In the genomic region with DNA sequence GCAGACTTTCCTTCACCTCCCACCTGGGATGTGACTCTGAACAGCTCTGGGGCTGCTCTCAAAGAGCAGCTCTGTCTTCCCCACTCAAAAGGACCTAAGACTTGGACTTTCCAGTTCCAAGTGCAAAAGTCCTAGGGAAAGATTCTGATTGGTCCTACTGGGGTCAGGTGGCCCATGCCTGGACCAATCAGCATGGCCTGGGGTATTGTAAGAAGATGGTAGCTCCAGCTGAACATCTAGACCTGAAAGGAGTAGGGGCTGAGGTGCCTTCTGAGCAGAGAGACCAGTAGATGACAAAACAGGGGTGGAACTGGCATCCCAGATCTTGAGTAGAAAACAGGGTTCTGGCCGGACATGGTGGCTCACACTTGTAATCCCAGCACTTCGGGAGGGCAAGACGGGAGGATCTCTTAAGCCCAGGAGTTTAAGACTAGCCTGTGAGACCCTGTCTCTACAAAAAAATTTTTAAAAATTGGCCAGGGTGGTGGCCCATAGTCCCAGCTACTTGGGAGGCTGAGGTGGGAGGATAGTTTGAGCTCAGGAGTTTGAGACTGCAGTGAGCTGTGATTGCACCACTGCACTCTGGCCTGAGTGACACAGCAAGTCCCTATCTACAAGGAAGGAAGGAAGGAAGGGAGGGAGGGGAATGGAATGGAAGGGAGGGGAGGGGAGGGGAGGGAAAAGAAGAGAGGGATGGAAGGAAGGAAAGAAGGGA, we compare ENCODE assay signal across 19 cellular contexts. TPM values are rescaled to one million over a fixed set of nuclear protein-coding genes. Genes with fewer than 3 reads are reported as not detected.
DNase-seq lines count a peak whose midpoint lies in the region; ATAC-seq, FAIRE-seq and TF ChIP-seq lines count a peak whose summit lies in the region.
"Had no signal": no experiment of that assay in that cellular context is flagged by ENCODE, and none has a peak within 500 bp of the region (broad histone marks: within the 10 kb centered on the region; RNA-seq: fewer than 3 reads in every experiment).

No MANE protein-coding gene starts in this region.

- no peak for TF ChIP-seq POLR2A in GM12878 (IDR thresholded peaks at IDR 0.05; ENCODE audit: low read depth, low read length)

- H3K4ac ChIP-seq in mesenchymal stem cell (ENCODE audit: low read depth in 1 of 2, low read length in 2 of 2), result no peak overlapping the region

- H4K91ac ChIP-seq in mesenchymal stem cell (ENCODE audit: low read length), result no peak overlapping the region

- WGBS in GM12878 (ENCODE audit: insufficient coverage, insufficient replicate concordance, low lambda C conversion rate, missing lambda C conversion rate), result 91% methylated on average over 3 of the region's 3 CpGs
- WGBS in mesenchymal stem cell, result 98% methylated on average over 3 of the region's 3 CpGs

- peaks cover 5 to 50% (median 30%) of the 10 kb centered on the region in 10 experiments for H3K4me1 ChIP-seq in BLaER1 treated with 17β-estradiol and CSF1 and Interleukin-3, amounts not matched to agents 10 nM and 100 nM
- no peaks in the 10 kb centered on the region for H3K4me1 ChIP-seq in GM12878 (ENCODE audit: control insufficient read depth, insufficient read depth, low read length)
- H3K4me1 ChIP-seq in mesenchymal stem cell (ENCODE audit: control insufficient read depth, insufficient read depth, low read depth, low read length), result no peaks in the 10 kb centered on the region

- CTCF ChIA-PET in activated CD8-positive, alpha-beta T cell treated with anti-CD3 and anti-CD28 coated beads for 36 hours (lab: Charles Lee), result interaction anchor here (0.7 kb wide), 1 partner anchor 96 kb away, joined by 3 read pairs; no protein-coding TSS in a partner anchor
- CTCF ChIA-PET in activated CD8-positive, alpha-beta T cell treated with anti-CD3 and anti-CD28 coated beads, Interleukin-2, amount 10 ng/mL, durations not matched to agents 7 days and 5 days (lab: Charles Lee), result no interaction called here
- CTCF ChIA-PET in GM12878 (lab: Yijun Ruan, JAX), result no interaction called here

- H3K27me3 ChIP-seq in BLaER1 treated with 17β-estradiol and CSF1 and Interleukin-3, amounts not matched to agents 10 nM and 100 nM, result no peaks in the 10 kb centered on the region
- H3K27me3 ChIP-seq in GM12878 (replicated peaks in 1 of 2; ENCODE audit: control insufficient read depth in 2 of 2, insufficient read depth in 2 of 2, low read length in 1 of 2) (no peaks in the 10 kb centered on the region), MG63 (no peaks in the 10 kb centered on the region), mesenchymal stem cell (ENCODE audit: control insufficient read depth in 1 of 2, insufficient read depth in 1 of 2, low read length in 2 of 2) (no peaks in the 10 kb centered on the region)

- no peak for FAIRE-seq in GM12878 (lab: Jason Lieb, UNC)
- FAIRE-seq: H54, HTR-8/SVneo had no signal

- H3K4me3 Mint-ChIP-seq in activated CD8-positive, alpha-beta T cell treated with anti-CD3 and anti-CD28 coated beads for 36 hours, result no peak overlapping the region
- no peak overlapping the region for H3K4me3 Mint-ChIP-seq in activated CD8-positive, alpha-beta T cell treated with anti-CD3 and anti-CD28 coated beads, Interleukin-2, amount 10 ng/mL, durations not matched to agents 7 days and 5 days
- H3K4me3 Mint-ChIP-seq in naive thymus-derived CD8-positive, alpha-beta T cell, result no peak overlapping the region
- H3K4me3 Mint-ChIP-seq: CD8-positive, alpha-beta T cell had no signal

- H3K79me1 ChIP-seq in mesenchymal stem cell (replicated peaks; ENCODE audit: low read length, poor library complexity, severe bottlenecking), result peaks cover 1% of the 10 kb centered on the region

- peak overlapping the region in 2 of 11 experiments; percentile 37 to 44; a peak in 2 of 22 replicates for H3K9ac ChIP-seq in BLaER1 treated with 17β-estradiol and CSF1 and Interleukin-3, amounts not matched to agents 10 nM and 100 nM
- no peak overlapping the region for H3K9ac ChIP-seq in GM12878 (ENCODE audit: control insufficient read depth, insufficient read depth, low read length)
- no peak overlapping the region for H3K9ac ChIP-seq in mesenchymal stem cell (ENCODE audit: low read length)

- no TSS peak for BruUV-seq in GM12878 (replicated peaks; lab: Mats Ljungman, UMichigan)

- peaks cover 0 to 14% (median 0%) of the 10 kb centered on the region in 11 experiments; a peak in 4 of 22 replicates for H3K9me3 ChIP-seq in BLaER1 treated with 17β-estradiol and CSF1 and Interleukin-3, amounts not matched to agents 10 nM and 100 nM (replicated peaks in 1 of 11)
- no peaks in the 10 kb centered on the region; the same call in 2 of the 3 replicates for H3K9me3 ChIP-seq in GM12878 (replicated peaks; ENCODE audit: control insufficient read depth, insufficient read depth, low read length)
- H3K9me3 ChIP-seq in MG63, result no peaks in the 10 kb centered on the region
- no peaks in the 10 kb centered on the region for H3K9me3 ChIP-seq in mesenchymal stem cell (ENCODE audit: control insufficient read depth, low read length)

- peak overlapping the region in 4 of 11 experiments; percentile 11 to 54 (median 38); a peak in 7 of 22 replicates for H3K27ac ChIP-seq in BLaER1 treated with 17β-estradiol and CSF1 and Interleukin-3, amounts not matched to agents 10 nM and 100 nM
- no peak overlapping the region for H3K27ac ChIP-seq in GM12878 (ENCODE audit: control insufficient read depth, insufficient read depth)
- no peak overlapping the region for H3K27ac ChIP-seq in mesenchymal stem cell (ENCODE audit: low read length, poor library complexity, severe bottlenecking)

- no peak overlapping the region for H2BK15ac ChIP-seq in mesenchymal stem cell (ENCODE audit: low read depth, poor library complexity, severe bottlenecking)

- intact Hi-C loops in activated CD8-positive, alpha-beta T cell treated with anti-CD3 and anti-CD28 coated beads for 36 hours (cut with micrococcal nuclease), result no loop called here
- intact Hi-C loops in GM12878 (cut with micrococcal nuclease; ENCODE audit: unreplicated experiment), result no loop called here

- H3K36me3 Mint-ChIP-seq in activated CD8-positive, alpha-beta T cell treated with anti-CD3 and anti-CD28 coated beads for 36 hours (ENCODE audit: low read depth), result peaks cover 30% of the 10 kb centered on the region
- H3K36me3 Mint-ChIP-seq in activated CD8-positive, alpha-beta T cell treated with anti-CD3 and anti-CD28 coated beads, Interleukin-2, amount 10 ng/mL, durations not matched to agents 7 days and 5 days (ENCODE audit: low read depth), result peaks cover 49% of the 10 kb centered on the region
- H3K36me3 Mint-ChIP-seq in naive thymus-derived CD8-positive, alpha-beta T cell, result peaks cover 11 to 89% (median 36%) of the 10 kb centered on the region in 3 donors

- no peak for TF ChIP-seq EP300 in GM12878 (IDR thresholded peaks at IDR 0.05; ENCODE audit: borderline replicate concordance in 1 of 2, control insufficient read depth in 1 of 2, low read depth in 2 of 2, low read length in 2 of 2)

- no peak for TF ChIP-seq CTCF in activated CD8-positive, alpha-beta T cell treated with anti-CD3 and anti-CD28 coated beads for 36 hours (IDR thresholded peaks at IDR 0.05)
- no peak for TF ChIP-seq CTCF in GM12878 (IDR thresholded peaks at IDR 0.05 in 2 of 3, conservative IDR thresholded peaks at IDR 0.05 in 1 of 3; ENCODE audit: control insufficient read depth in 2 of 3, extremely low read depth in 1 of 3, insufficient read depth in 1 of 3, low read depth in 3 of 3, low read length in 3 of 3)

- RAD21 ChIA-PET in GM12878 (lab: Charles Lee; ENCODE audit: unreplicated experiment), result no interaction called here

- H2BK12ac ChIP-seq in mesenchymal stem cell (ENCODE audit: low read length in 2 of 2), result no peak overlapping the region

- no peaks in the 10 kb centered on the region for H3K9me3 Mint-ChIP-seq in activated CD8-positive, alpha-beta T cell treated with anti-CD3 and anti-CD28 coated beads for 36 hours
- H3K9me3 Mint-ChIP-seq in activated CD8-positive, alpha-beta T cell treated with anti-CD3 and anti-CD28 coated beads, Interleukin-2, amount 10 ng/mL, durations not matched to agents 7 days and 5 days (ENCODE audit: insufficient read depth), result no peaks in the 10 kb centered on the region
- no peaks in the 10 kb centered on the region for H3K9me3 Mint-ChIP-seq in naive thymus-derived CD8-positive, alpha-beta T cell
- H3K9me3 Mint-ChIP-seq: CD8-positive, alpha-beta T cell had no signal

- ATAC-seq in activated CD8-positive, alpha-beta T cell treated with anti-CD3 and anti-CD28 coated beads for 36 hours, result no peak
- ATAC-seq in activated CD8-positive, alpha-beta T cell treated with anti-CD3 and anti-CD28 coated beads, Interleukin-2, amount 10 ng/mL, durations not matched to agents 7 days and 5 days, result no peak
- no peak for ATAC-seq in GM12878
- no peak for ATAC-seq in naive thymus-derived CD8-positive, alpha-beta T cell
- no peak for ATAC-seq in HG02623 (IDR thresholded peaks at IDR 0.05; ENCODE audit: unreplicated experiment)
- ATAC-seq: CD8-positive, alpha-beta T cell; PC-3 had no signal

- H3K4me2 ChIP-seq in BLaER1 treated with 17β-estradiol and CSF1 and Interleukin-3, amounts not matched to agents 10 nM and 100 nM, result peak overlapping the region in 9 of 11 experiments; percentile 7 to 87 (median 68); a peak in 16 of 22 replicates
- H3K4me2 ChIP-seq in GM12878 (ENCODE audit: control insufficient read depth, insufficient read depth) (no peak overlapping the region), mesenchymal stem cell (ENCODE audit: low read length, poor library complexity, severe bottlenecking) (no peak overlapping the region)

- H3K18ac ChIP-seq in mesenchymal stem cell (ENCODE audit: low read depth in 1 of 2, low read length in 2 of 2), result no peak overlapping the region

- no peak overlapping the region for H3K23ac ChIP-seq in mesenchymal stem cell (ENCODE audit: low read length in 2 of 2)

- SMC1A ChIA-PET in GM12878 (lab: Charles Lee; ENCODE audit: uncharacterized antibody, unreplicated experiment), result interaction anchor here (0.6 to 0.9 kb wide), 2 partner anchors 25 to 476 kb away, joined by 3 read pairs; no protein-coding TSS in a partner anchor

- H3K4me3 ChIP-seq in BLaER1 treated with 17β-estradiol and CSF1 and Interleukin-3, amounts not matched to agents 10 nM and 100 nM, result no peak overlapping the region; a peak in 1 of 20 replicates
- H3K4me3 ChIP-seq in GM12878 (no peak overlapping the region), MG63 (no peak overlapping the region), mesenchymal stem cell (ENCODE audit: insufficient read depth in 1 of 2, low read depth in 1 of 2, low read length in 2 of 2) (no peak overlapping the region)

- no peak overlapping the region for H2BK5ac ChIP-seq in mesenchymal stem cell (ENCODE audit: low read depth, low read length, poor library complexity, severe bottlenecking)

- no peak overlapping the region for H2AFZ ChIP-seq in GM12878 (ENCODE audit: control insufficient read depth, low read depth, low read length)
- H2AFZ ChIP-seq in mesenchymal stem cell (ENCODE audit: low read depth, low read length), result no peak overlapping the region

- no peak overlapping the region for H4K8ac ChIP-seq in mesenchymal stem cell (ENCODE audit: low read length)

- POLR2A ChIA-PET in activated CD8-positive, alpha-beta T cell treated with anti-CD3 and anti-CD28 coated beads for 36 hours (lab: Charles Lee), result no interaction called here
- POLR2A ChIA-PET in activated CD8-positive, alpha-beta T cell treated with anti-CD3 and anti-CD28 coated beads, Interleukin-2, amount 10 ng/mL, durations not matched to agents 7 days and 5 days (lab: Charles Lee), result no interaction called here
- POLR2A ChIA-PET in GM12878 (lab: Charles Lee), result no interaction called here
- POLR2A ChIA-PET in naive thymus-derived CD8-positive, alpha-beta T cell (lab: Charles Lee), result interaction anchor here (1.2 kb wide), 1 partner anchor 28 kb away, joined by 3 read pairs; no protein-coding TSS in a partner anchor

- H3K27ac Mint-ChIP-seq in activated CD8-positive, alpha-beta T cell treated with anti-CD3 and anti-CD28 coated beads for 36 hours, result peak overlapping the region; percentile 50
- H3K27ac Mint-ChIP-seq in activated CD8-positive, alpha-beta T cell treated with anti-CD3 and anti-CD28 coated beads, Interleukin-2, amount 10 ng/mL, durations not matched to agents 7 days and 5 days, result no peak overlapping the region
- peak overlapping the region in 6 of 10 donors; percentile 20 to 89 (median 56) for H3K27ac Mint-ChIP-seq in naive thymus-derived CD8-positive, alpha-beta T cell

- DNase-seq in activated CD8-positive, alpha-beta T cell treated with anti-CD3 and anti-CD28 coated beads for 36 hours, result no peak
- DNase-seq in activated CD8-positive, alpha-beta T cell treated with anti-CD3 and anti-CD28 coated beads, Interleukin-2, amount 10 ng/mL, durations not matched to agents 7 days and 5 days, result no peak
- DNase-seq in GM12878 (ENCODE audit: low read depth, low spot score) (no peak), MG63 (no peak), mesenchymal stem cell (no peak)
- peak in 1 of 10 donors; percentile 57 for DNase-seq in naive thymus-derived CD8-positive, alpha-beta T cell
- DNase-seq: CD8-positive, alpha-beta T cell; MV-4-11; NCI-H1417 treated with DMSO at 0.1 percent for 48 hours; NCI-H2029 treated with DMSO at 0.1 percent for 48 hours; NCI-H2171; NCI-H526; PC-3; RPMI8226; SHP77 treated with DMSO at 0.1 percent for 48 hours had no signal

- no peak overlapping the region for H2AK5ac ChIP-seq in mesenchymal stem cell (ENCODE audit: low read length, severe bottlenecking)

- no peaks in the 10 kb centered on the region for H3K79me2 ChIP-seq in GM12878 (ENCODE audit: control insufficient read depth, insufficient read depth, low read length)

- peaks cover 58 to 95% (median 79%) of the 10 kb centered on the region in 11 experiments for H3K36me3 ChIP-seq in BLaER1 treated with 17β-estradiol and CSF1 and Interleukin-3, amounts not matched to agents 10 nM and 100 nM
- H3K36me3 ChIP-seq in GM12878 (ENCODE audit: control insufficient read depth in 2 of 2, insufficient read depth in 2 of 2, low read length in 1 of 2), result peaks cover 8 to 10% of the 10 kb centered on the region in 2 experiments
- no peaks in the 10 kb centered on the region for H3K36me3 ChIP-seq in MG63
- H3K36me3 ChIP-seq in mesenchymal stem cell (ENCODE audit: control insufficient read depth in 1 of 2, insufficient read depth in 2 of 2, low read depth in 1 of 2, low read length in 2 of 2), result peaks cover 66 to 79% of the 10 kb centered on the region in 2 experiments

- in situ Hi-C loops in GM12878 (cut with MboI), result no loop called here

- no peak overlapping the region for H3K14ac ChIP-seq in mesenchymal stem cell (ENCODE audit: low read length in 2 of 2)

- no peak for TF ChIP-seq RAD21 in GM12878 (IDR thresholded peaks at IDR 0.05; ENCODE audit: insufficient read depth, low read depth, low read length)

- H2BK120ac ChIP-seq in mesenchymal stem cell (ENCODE audit: low read depth, low read length), result no peak overlapping the region

- no peaks in the 10 kb centered on the region for H3K27me3 Mint-ChIP-seq in activated CD8-positive, alpha-beta T cell treated with anti-CD3 and anti-CD28 coated beads for 36 hours
- H3K27me3 Mint-ChIP-seq in activated CD8-positive, alpha-beta T cell treated with anti-CD3 and anti-CD28 coated beads, Interleukin-2, amount 10 ng/mL, durations not matched to agents 7 days and 5 days (ENCODE audit: low read depth), result no peaks in the 10 kb centered on the region
- no peaks in the 10 kb centered on the region for H3K27me3 Mint-ChIP-seq in naive thymus-derived CD8-positive, alpha-beta T cell

- H4K20me1 ChIP-seq in BLaER1 treated with 17β-estradiol and CSF1 and Interleukin-3, amounts not matched to agents 10 nM and 100 nM, result peaks cover 0 to 11% (median 0%) of the 10 kb centered on the region in 11 experiments; a peak in 3 of 22 replicates
- no peaks in the 10 kb centered on the region for H4K20me1 ChIP-seq in GM12878 (ENCODE audit: control insufficient read depth, insufficient read depth)

- H3K4me1 Mint-ChIP-seq in activated CD8-positive, alpha-beta T cell treated with anti-CD3 and anti-CD28 coated beads for 36 hours (ENCODE audit: low read depth), result peaks cover 10% of the 10 kb centered on the region
- peaks cover 12% of the 10 kb centered on the region for H3K4me1 Mint-ChIP-seq in activated CD8-positive, alpha-beta T cell treated with anti-CD3 and anti-CD28 coated beads, Interleukin-2, amount 10 ng/mL, durations not matched to agents 7 days and 5 days (ENCODE audit: low read depth)
- H3K4me1 Mint-ChIP-seq in naive thymus-derived CD8-positive, alpha-beta T cell, result peaks cover 0 to 5% (median under 1%) of the 10 kb centered on the region in 4 donors

RNA-seq across cellular contexts. Expression of a gene that starts 27.4 kb away (rescaled TPM):
- total RNA-seq in activated CD8-positive, alpha-beta T cell treated with anti-CD3 and anti-CD28 coated beads for 36 hours, result 100 to 1,000 TPM; 106 to 107 TPM
- total RNA-seq in activated CD8-positive, alpha-beta T cell treated with anti-CD3 and anti-CD28 coated beads, Interleukin-2, amount 10 ng/mL, durations not matched to agents 7 days and 5 days, result 100 to 1,000 TPM; 105 TPM
- total RNA-seq in GM12878 (2013; cell fraction: nucleolus; rRNA removed), result 11.5 and 11.9 TPM in 2 replicates
- total RNA-seq in GM12878 (2014; rRNA removed) (48.5 and 50.6 TPM in 2 replicates), GM12878 (2014; rRNA removed; fragmentation: Illumina TruSeq; extraction: Trizol) (54.8 and 56.9 TPM in 2 replicates), GM12878 (2021) (105 TPM in 2 replicates)
- 76.4 TPM for polyA plus RNA-seq in GM12878 (2011; ENCODE audit: low read depth)
- polyA plus RNA-seq in GM12878 (2011; rRNA removed) (97.5 and 99.4 TPM in 2 replicates), GM12878 (2014; fragmentation: Illumina TruSeq; extraction: Trizol) (69.3 and 70.2 TPM in 2 replicates), GM12878 (2014; fragmentation: Nextera tagmentation; extraction: Ambion mirVana) (10 to 100 TPM; 18.7 to 38.0 TPM), GM12878 (2014; rRNA removed) (103 and 105 TPM in 2 replicates), GM12878 (2016; fragmentation: Nextera tagmentation; extraction: Ambion mirVana) (10 to 100 TPM; 92.3 to 92.8 TPM)
- polyA plus RNA-seq in GM12878 (2011; cell fraction: cytosol; rRNA removed), result 61.4 and 95.3 TPM in 2 replicates
- polyA plus RNA-seq in GM12878 (2011; cell fraction: nucleus; rRNA removed), result 50.2 and 76.3 TPM in 2 replicates
- 107 and 111 TPM in 2 replicates for polyA plus RNA-seq in GM12878 (2012)
- polyA minus RNA-seq in GM12878 (2011; rRNA and poly(A)+ RNA removed), result 19.4 and 21.8 TPM in 2 replicates
- 9.2 and 14.2 TPM in 2 replicates for polyA minus RNA-seq in GM12878 (2011; cell fraction: cytosol; rRNA and poly(A)+ RNA removed)
- 12.5 and 17.5 TPM in 2 replicates for polyA minus RNA-seq in GM12878 (2011; cell fraction: nucleus; rRNA and poly(A)+ RNA removed)
- total RNA-seq in naive thymus-derived CD8-positive, alpha-beta T cell, result 100 to 1,000 TPM; 148 to 153 TPM
- polyA plus RNA-seq in naive thymus-derived CD8-positive, alpha-beta T cell, result 100 to 1,000 TPM; 141 to 186 (median 155) TPM
- 155 and 175 TPM in 2 replicates for total RNA-seq in MG63 (2014; rRNA removed; shearing (Covaris generic); ENCODE audit: low replicate concordance)
- polyA plus RNA-seq in mesenchymal stem cell (2013, experiment 1 of 2), result 265 TPM
- 268 TPM for polyA plus RNA-seq in mesenchymal stem cell (2013, experiment 2 of 2)

RNA-seq across cellular contexts. Expression of a gene that starts 38.1 kb away (rescaled TPM):
- 10 to 100 TPM; 10.8 to 13.0 TPM for total RNA-seq in activated CD8-positive, alpha-beta T cell treated with anti-CD3 and anti-CD28 coated beads for 36 hours
- total RNA-seq in activated CD8-positive, alpha-beta T cell treated with anti-CD3 and anti-CD28 coated beads, Interleukin-2, amount 10 ng/mL, durations not matched to agents 7 days and 5 days, result 10 to 100 TPM; 27.6 to 29.1 TPM
- 21.8 and 32.3 TPM in 2 replicates for total RNA-seq in GM12878 (2013; cell fraction: nucleolus; rRNA removed)
- total RNA-seq in GM12878 (2014; rRNA removed) (8.6 and 11.2 TPM in 2 replicates), GM12878 (2014; rRNA removed; fragmentation: Illumina TruSeq; extraction: Trizol) (4.7 TPM in 2 replicates), GM12878 (2021) (14.2 and 14.5 TPM in 2 replicates)
- 4.1 TPM for polyA plus RNA-seq in GM12878 (2011; ENCODE audit: low read depth)
- polyA plus RNA-seq in GM12878 (2011; rRNA removed) (4.3 and 5.8 TPM in 2 replicates), GM12878 (2014; fragmentation: Illumina TruSeq; extraction: Trizol) (3.2 and 5.1 TPM in 2 replicates), GM12878 (2014; fragmentation: Nextera tagmentation; extraction: Ambion mirVana) (1 to 10 TPM in 1 of 2 experiments, under 1 TPM in 1; 0.47 to 1.2 TPM), GM12878 (2014; rRNA removed) (10.5 and 10.8 TPM in 2 replicates), GM12878 (2016; fragmentation: Nextera tagmentation; extraction: Ambion mirVana) (1 to 10 TPM; 8.2 to 8.8 TPM)
- 8.8 and 11.6 TPM in 2 replicates for polyA plus RNA-seq in GM12878 (2011; cell fraction: cytosol; rRNA removed)
- 31.8 and 33.9 TPM in 2 replicates for polyA plus RNA-seq in GM12878 (2011; cell fraction: nucleus; rRNA removed)
- polyA plus RNA-seq in GM12878 (2012), result 9.3 and 9.4 TPM in 2 replicates
- polyA minus RNA-seq in GM12878 (2011; rRNA and poly(A)+ RNA removed), result 10.6 and 12.5 TPM in 2 replicates
- polyA minus RNA-seq in GM12878 (2011; cell fraction: cytosol; rRNA and poly(A)+ RNA removed), result 5.1 and 6.3 TPM in 2 replicates
- 7.6 and 10.3 TPM in 2 replicates for polyA minus RNA-seq in GM12878 (2011; cell fraction: nucleus; rRNA and poly(A)+ RNA removed)
- 10 to 100 TPM; 41.2 to 43.2 TPM for total RNA-seq in naive thymus-derived CD8-positive, alpha-beta T cell
- 10 to 100 TPM; 11.8 to 30.4 (median 14.4) TPM for polyA plus RNA-seq in naive thymus-derived CD8-positive, alpha-beta T cell
- 2.8 and 5.0 TPM in 2 replicates for total RNA-seq in MG63 (2014; rRNA removed; shearing (Covaris generic); ENCODE audit: low replicate concordance)
- 43.3 TPM for polyA plus RNA-seq in mesenchymal stem cell (2013, experiment 1 of 2)
- 44.0 TPM for polyA plus RNA-seq in mesenchymal stem cell (2013, experiment 2 of 2)

Comparison
In these comparisons a context has a peak if more than half of its experiments do, and no peak if none do; other contexts are left out.
1. H3K4me2 ChIP-seq: peak in BLaER1 treated with 17β-estradiol and CSF1 and Interleukin-3, amounts not matched to agents 10 nM and 100 nM (9 of 11); none in GM12878 (single experiment) and mesenchymal stem cell (single experiment).